ENCODE assay signal across 10 cellular contexts in the genomic region with DNA sequence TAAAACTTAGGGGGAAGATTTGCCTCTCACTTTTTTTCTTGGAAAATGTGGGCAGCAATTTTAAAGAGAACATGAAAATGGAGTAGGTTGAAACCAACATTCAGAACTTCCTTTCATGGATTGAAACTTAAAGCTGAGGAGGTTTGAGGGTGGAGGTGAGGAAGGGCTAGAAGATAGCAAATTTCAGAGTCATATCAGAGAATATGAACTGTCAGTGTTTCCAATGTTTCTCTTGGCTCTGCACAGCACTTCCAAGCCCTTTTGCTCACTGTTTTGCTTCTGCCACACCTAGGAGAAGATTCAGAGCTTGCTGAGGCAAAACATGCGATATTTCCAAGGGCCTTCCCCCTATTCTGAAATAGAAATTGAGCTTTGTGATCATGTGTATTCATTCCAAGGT.
DNase-seq lines count a peak whose midpoint lies in the region; ATAC-seq lines count a peak whose summit lies in the region.
"Had no signal": no experiment of that assay in that cellular context is flagged by ENCODE, and none has a peak within 500 bp of the region (broad histone marks: within the 10 kb centered on the region; RNA-seq: fewer than 3 reads in every experiment).

No MANE protein-coding gene starts in this region.

- peaks cover 14 to 19% of the 10 kb centered on the region in 2 donors for H3K4me1 ChIP-seq in duodenal mucosa (ENCODE audit: control insufficient read depth in 1 of 2, insufficient read depth in 2 of 2, low read length in 2 of 2)
- H3K4me1 ChIP-seq in mucosa of rectum (ENCODE audit: control insufficient read depth in 2 of 2, insufficient read depth in 2 of 2, low read length in 2 of 2), result no peaks in the 10 kb centered on the region
- H3K4me1 ChIP-seq in urinary bladder (ENCODE audit: insufficient read depth), result no peaks in the 10 kb centered on the region

- peak overlapping the region; percentile 9 to 78 for H3K4me3 ChIP-seq in duodenal mucosa (ENCODE audit: low read depth in 1 of 2, low read length in 2 of 2)
- H3K4me3 ChIP-seq in mucosa of rectum (ENCODE audit: low read length in 2 of 2), result peak overlapping the region; percentile 25 to 87
- peak overlapping the region; percentile 97 for H3K4me3 ChIP-seq in urinary bladder (ENCODE audit: low read depth, low read length)
- H3K4me3 ChIP-seq: GM23338 had no signal

- peaks cover 0 to 2% of the 10 kb centered on the region in 2 donors for H3K36me3 ChIP-seq in duodenal mucosa (ENCODE audit: control insufficient read depth in 1 of 2, insufficient read depth in 2 of 2, low read length in 2 of 2)
- peaks cover 3 to 5% of the 10 kb centered on the region in 2 donors for H3K36me3 ChIP-seq in mucosa of rectum (ENCODE audit: control insufficient read depth in 2 of 2, insufficient read depth in 2 of 2, low read length in 2 of 2)
- H3K36me3 ChIP-seq in urinary bladder (ENCODE audit: insufficient read depth), result no peaks in the 10 kb centered on the region

- H3K9me3 ChIP-seq in duodenal mucosa (ENCODE audit: control insufficient read depth in 1 of 2, low read length in 2 of 2) (no peaks in the 10 kb centered on the region), mucosa of rectum (ENCODE audit: control insufficient read depth in 2 of 2, low read length in 2 of 2) (no peaks in the 10 kb centered on the region)

- intact Hi-C loops in Right ventricle myocardium superior (cut with DNase I), result loop anchor here (5.0 kb wide), 2 partner anchors 125 to 225 kb away; no protein-coding TSS in a partner anchor
- intact Hi-C loops in Right ventricle myocardium inferior (cut with DNase I), result loop anchor here (5.0 kb wide), 2 partner anchors 40 to 80 kb away; no protein-coding TSS in a partner anchor

- ATAC-seq in Right ventricle myocardium superior (ENCODE audit: poor library complexity) (peak; percentile 6), Right ventricle myocardium inferior (no peak), HG02885 (IDR thresholded peaks at IDR 0.05; ENCODE audit: poor library complexity, unreplicated experiment) (no peak)
- ATAC-seq: GM23338 had no signal

- H3K9ac ChIP-seq in duodenal mucosa (ENCODE audit: low read depth in 1 of 2, low read length in 2 of 2) (peak overlapping the region; percentile 56 to 85), mucosa of rectum (ENCODE audit: low read depth in 1 of 2, low read length in 2 of 2) (peak overlapping the region; percentile 43 to 51)

- 24% methylated on average over 1 of the region's 1 CpG for WGBS in urinary bladder

- H3K27me3 ChIP-seq in duodenal mucosa (ENCODE audit: control insufficient read depth in 1 of 2, insufficient read depth in 2 of 2, low read length in 2 of 2), result peaks cover 0 to 5% of the 10 kb centered on the region in 2 donors
- H3K27me3 ChIP-seq in mucosa of rectum (ENCODE audit: control insufficient read depth in 2 of 2, insufficient read depth in 2 of 2, low read length in 2 of 2), result no peaks in the 10 kb centered on the region

- no peak for DNase-seq in Right ventricle myocardium superior
- no peak for DNase-seq in Right ventricle myocardium inferior (ENCODE audit: missing footprints)
- no peak for DNase-seq in activated CD8-positive, alpha-beta memory T cell treated with anti-CD3 and anti-CD28 coated beads, Interleukin-2, amount 50 U/mL, for 4 hours
- DNase-seq in SW480 (ENCODE audit: low spot score), result no peak
- DNase-seq: NCI-H1048 had no signal

- H3K27ac ChIP-seq in duodenal mucosa (ENCODE audit: low read depth, low read length) (peak overlapping the region; percentile 62), mucosa of rectum (ENCODE audit: low read depth in 2 of 2, low read length in 2 of 2) (peak overlapping the region; percentile 86 to 92), urinary bladder (ENCODE audit: low read depth) (peak overlapping the region; percentile 66)

Comparison
In these comparisons a context has a peak if more than half of its experiments do, and no peak if none do; other contexts are left out.
1. H3K4me3 ChIP-seq: peak in every context shown above with its lines; median percentile 97 in urinary bladder; 56 in mucosa of rectum; 44 in duodenal mucosa.